In genomic region chr12:93946542-93947150, GRCh38 we compare ENCODE assay signal across 18 cellular contexts.
A peak's percentile ranks its signal among the peaks of the same experiment; 100 is the strongest.
DNase-seq lines count a peak whose midpoint lies in the region; TF ChIP-seq lines count a peak whose summit lies in the region.
"Had no signal": no experiment of that assay in that cellular context is flagged by ENCODE, and none has a peak within 500 bp of the region (broad histone marks: within the 10 kb centered on the region; RNA-seq: fewer than 3 reads in every experiment).

No MANE protein-coding gene starts in this region.

- 0 out of 2 replicates have a peak overlapping the region, but pooled peaks have one; percentile 9 for H2AFZ ChIP-seq in OCI-LY3 (ENCODE audit: low read depth, low read length)

- intact Hi-C loops in activated T-helper 1 cell treated with anti-CD3 and anti-CD28 coated beads, Interleukin-12 subunit alpha, Interleukin-12 subunit beta, Interleukin-2, Interleukin-4 antibody, amounts not matched to agents 30 ng/mL and 10 ng/mL and 1 ng/mL, durations not matched to agents 14 hours and 24 hours and 36 hours (cut with micrococcal nuclease): no loop called here
- intact Hi-C loops in cardiac septum (cut with DNase I): no loop called here

- no peaks in the 10 kb centered on the region for H3K9me3 ChIP-seq in OCI-LY3 (ENCODE audit: insufficient read depth, low read length)
- H3K9me3 ChIP-seq: SJSA1, thoracic aorta had no signal

- H3K36me3 Mint-ChIP-seq in activated T-helper 1 cell treated with anti-CD3 and anti-CD28 coated beads, Interleukin-12 subunit alpha, Interleukin-12 subunit beta, Interleukin-2, Interleukin-4 antibody, amounts not matched to agents 30 ng/mL and 10 ng/mL and 1 ng/mL, durations not matched to agents 14 hours and 24 hours and 36 hours (ENCODE audit: low read depth): peaks cover 2% of the 10 kb centered on the region

- no peak overlapping the region for H3K27ac Mint-ChIP-seq in activated T-helper 1 cell treated with anti-CD3 and anti-CD28 coated beads, Interleukin-12 subunit alpha, Interleukin-12 subunit beta, Interleukin-2, Interleukin-4 antibody, amounts not matched to agents 30 ng/mL and 10 ng/mL and 1 ng/mL, durations not matched to agents 14 hours and 24 hours and 36 hours
- H3K27ac Mint-ChIP-seq: B cell; natural killer cell treated with Interleukin-12 subunit alpha and Interleukin-12 subunit beta and Interleukin-15 and Interleukin-18, amount 100 ng/mL, for 72 hours had no signal

- no peak overlapping the region for H3K4me2 ChIP-seq in OCI-LY3 (ENCODE audit: low read length)
- H3K4me2 ChIP-seq: smooth muscle cell had no signal

- no peak overlapping the region for H3K9ac ChIP-seq in OCI-LY3 (ENCODE audit: low read length)

- H3K27me3 ChIP-seq in OCI-LY3 (ENCODE audit: low read depth, low read length): no peaks in the 10 kb centered on the region
- H3K27me3 ChIP-seq: heart left ventricle had no signal

- H3K79me2 ChIP-seq in OCI-LY3 (ENCODE audit: low read length): no peaks in the 10 kb centered on the region

- H3K9me3 Mint-ChIP-seq in activated T-helper 1 cell treated with anti-CD3 and anti-CD28 coated beads, Interleukin-12 subunit alpha, Interleukin-12 subunit beta, Interleukin-2, Interleukin-4 antibody, amounts not matched to agents 30 ng/mL and 10 ng/mL and 1 ng/mL, durations not matched to agents 14 hours and 24 hours and 36 hours: peaks cover 21% of the 10 kb centered on the region

- H3K4me3 ChIP-seq in OCI-LY3 (ENCODE audit: low read length) (no peak overlapping the region), epithelial cell of esophagus (ENCODE audit: low read length) (no peak overlapping the region)
- H3K4me3 ChIP-seq: heart left ventricle, SJSA1, smooth muscle cell, thoracic aorta had no signal

- H4K20me1 ChIP-seq in OCI-LY3 (ENCODE audit: insufficient read depth, low read length): no peaks in the 10 kb centered on the region

- no peak overlapping the region for H3K27ac ChIP-seq in OCI-LY3 (ENCODE audit: low read length)
- H3K27ac ChIP-seq: heart left ventricle, SJSA1, thoracic aorta had no signal

- TF ChIP-seq CTCF in OCI-LY3 (IDR thresholded peaks at IDR 0.05; ENCODE audit: low read depth, low read length): no peak
- no peak for TF ChIP-seq CTCF in epithelial cell of esophagus (IDR thresholded peaks at IDR 0.05; ENCODE audit: insufficient read depth, low read depth, low read length, missing control alignments)

- H3K4me1 Mint-ChIP-seq in activated T-helper 1 cell treated with anti-CD3 and anti-CD28 coated beads, Interleukin-12 subunit alpha, Interleukin-12 subunit beta, Interleukin-2, Interleukin-4 antibody, amounts not matched to agents 30 ng/mL and 10 ng/mL and 1 ng/mL, durations not matched to agents 14 hours and 24 hours and 36 hours (ENCODE audit: low read depth): no peaks in the 10 kb centered on the region
- H3K4me1 Mint-ChIP-seq: B cell had no signal

- H3K4me1 ChIP-seq in OCI-LY3 (ENCODE audit: low read length): no peaks in the 10 kb centered on the region
- H3K4me1 ChIP-seq: heart left ventricle, SJSA1 had no signal

- no peak overlapping the region for H3K4me3 Mint-ChIP-seq in activated T-helper 1 cell treated with anti-CD3 and anti-CD28 coated beads, Interleukin-12 subunit alpha, Interleukin-12 subunit beta, Interleukin-2, Interleukin-4 antibody, amounts not matched to agents 30 ng/mL and 10 ng/mL and 1 ng/mL, durations not matched to agents 14 hours and 24 hours and 36 hours
- H3K4me3 Mint-ChIP-seq: B cell; natural killer cell treated with Interleukin-12 subunit alpha and Interleukin-12 subunit beta and Interleukin-15 and Interleukin-18, amount 100 ng/mL, for 72 hours had no signal

- H3K27me3 Mint-ChIP-seq in activated T-helper 1 cell treated with anti-CD3 and anti-CD28 coated beads, Interleukin-12 subunit alpha, Interleukin-12 subunit beta, Interleukin-2, Interleukin-4 antibody, amounts not matched to agents 30 ng/mL and 10 ng/mL and 1 ng/mL, durations not matched to agents 14 hours and 24 hours and 36 hours (ENCODE audit: insufficient read depth): peaks cover 9% of the 10 kb centered on the region

- DNase-seq in H4 (ENCODE audit: low spot score) (peak; percentile 14), epithelial cell of esophagus (ENCODE audit: low read depth) (peak; percentile 77), myocyte (ENCODE audit: low read depth) (peak; percentile 31), NCI-H226 (no peak), cardiac septum (ENCODE audit: low spot score) (no peak), mucosa of gallbladder (ENCODE audit: low spot score) (no peak)
- no peak for DNase-seq in activated T-helper 1 cell treated with anti-CD3 and anti-CD28 coated beads, Interleukin-12 subunit alpha, Interleukin-12 subunit beta, Interleukin-2, Interleukin-4 antibody, amounts not matched to agents 30 ng/mL and 10 ng/mL and 1 ng/mL, durations not matched to agents 14 hours and 24 hours and 36 hours (ENCODE audit: low spot score)
- DNase-seq: activated CD4-positive, CD25-positive, alpha-beta regulatory T cell treated with anti-CD3 and anti-CD28 coated beads, Interleukin-2, amount 50 U/mL, for 72 hours; heart left ventricle; Kasumi-1; NCI-H1417; posterior cingulate gyrus had no signal

- no peaks in the 10 kb centered on the region for H3K36me3 ChIP-seq in OCI-LY3 (replicated peaks; ENCODE audit: low read depth, low read length)
- H3K36me3 ChIP-seq: heart left ventricle, SJSA1, thoracic aorta had no signal

Comparison
In these comparisons a context has a peak if more than half of its experiments do, and no peak if none do; other contexts are left out.
1. DNase-seq: peak in H4 (single experiment), epithelial cell of esophagus (single experiment) and myocyte (single experiment); none in activated T-helper 1 cell treated with anti-CD3 and anti-CD28 coated beads, Interleukin-12 subunit alpha, Interleukin-12 subunit beta, Interleukin-2, Interleukin-4 antibody, amounts not matched to agents 30 ng/mL and 10 ng/mL and 1 ng/mL, durations not matched to agents 14 hours and 24 hours and 36 hours (single experiment), NCI-H226 (single experiment), cardiac septum (single experiment) and mucosa of gallbladder (single experiment).